In the genomic region with DNA sequence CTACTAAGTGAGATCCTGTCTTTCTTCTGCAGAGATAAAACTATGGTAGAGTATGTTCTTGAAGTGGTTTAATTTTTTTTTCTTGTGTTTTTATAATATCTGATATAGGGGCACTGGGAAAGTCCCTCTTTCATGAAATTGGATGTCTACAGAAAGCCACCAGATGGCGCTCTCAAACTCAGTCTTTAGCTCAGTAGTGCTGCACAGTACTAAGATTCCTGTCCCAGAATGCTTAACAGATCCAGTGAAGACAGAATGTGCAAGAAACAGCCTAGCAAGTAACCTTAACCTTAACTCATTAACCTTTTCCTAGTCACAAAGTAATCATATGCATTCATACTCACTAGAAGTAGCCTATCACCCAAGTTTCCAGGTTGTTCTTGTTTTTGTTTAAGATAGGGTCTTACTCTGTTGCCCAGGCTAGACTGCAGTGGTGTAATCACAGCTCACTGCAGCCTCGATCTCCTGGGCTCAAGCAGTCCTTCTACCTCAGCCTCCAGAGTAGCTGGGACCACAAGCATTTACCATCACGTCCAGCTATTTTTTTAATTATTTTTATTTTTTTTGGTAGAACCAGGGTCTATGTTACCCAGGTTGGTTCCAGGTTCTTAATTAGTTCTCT, we compare ENCODE assay signal across 8 cellular contexts. TPM values are rescaled to one million over a fixed set of nuclear protein-coding genes. Genes with fewer than 3 reads are reported as not detected.
DNase-seq lines count a peak whose midpoint lies in the region; ATAC-seq and TF ChIP-seq lines count a peak whose summit lies in the region.

No MANE protein-coding gene starts in this region.

- no peak overlapping the region for H3K14ac ChIP-seq in H9 (ENCODE audit: insufficient read depth, low read length)

- H3K27me3 ChIP-seq in H9 (ENCODE audit: insufficient read depth, low read length) (no peaks in the 10 kb centered on the region), ascending aorta (no peaks in the 10 kb centered on the region), spleen (replicated peaks in 1 of 7) (no peaks in the 10 kb centered on the region)

- no peak overlapping the region for H3K23ac ChIP-seq in H9 (ENCODE audit: insufficient read length, low read depth, low read length)

- no peak overlapping the region for H4K91ac ChIP-seq in H9 (ENCODE audit: insufficient read length, low read depth, low read length)

- no peak overlapping the region for H2BK5ac ChIP-seq in H9 (ENCODE audit: insufficient read length, low read length)

- WGBS in H9 (ENCODE audit: extremely low coverage, insufficient read length, low lambda C conversion rate), result no CpG with 5 or more reads among the region's 3 CpGs
- 49 to 58% (median 56%) methylated on average over 3 of the region's 3 CpGs for WGBS in spleen, 5 donors

- no peak overlapping the region for H3T11ph ChIP-seq in H9 (ENCODE audit: low read length)

- no peak overlapping the region for H2AFZ ChIP-seq in H9 (ENCODE audit: low read length)

- H3K4me3 ChIP-seq in ascending aorta (no peak overlapping the region), spleen (no peak overlapping the region)

- no peak overlapping the region for H2BK15ac ChIP-seq in H9 (ENCODE audit: low read depth, low read length)

- no peak overlapping the region for H2BK20ac ChIP-seq in H9 (ENCODE audit: low read depth, low read length, poor library complexity, severe bottlenecking)

- no peaks in the 10 kb centered on the region for H4K20me1 ChIP-seq in H9 (ENCODE audit: control insufficient read depth, insufficient read depth, insufficient read length)

- no peak for ATAC-seq in HG02884 (IDR thresholded peaks at IDR 0.05; ENCODE audit: unreplicated experiment)

- no peak overlapping the region for H2AK5ac ChIP-seq in H9 (ENCODE audit: insufficient read length, low read length)

- H3K4me3 Mint-ChIP-seq in H9, result no peak overlapping the region

- H3K27ac ChIP-seq in H9 (ENCODE audit: insufficient read length, low read depth, low read length) (no peak overlapping the region), ascending aorta (no peak overlapping the region), spleen (no peak overlapping the region)

- H3K4me1 Mint-ChIP-seq in H9, result no peaks in the 10 kb centered on the region

- H3K27me3 Mint-ChIP-seq in H9 (ENCODE audit: low read depth), result no peaks in the 10 kb centered on the region

- no peaks in the 10 kb centered on the region for H3K9me3 Mint-ChIP-seq in H9

- no peak overlapping the region for H2BK12ac ChIP-seq in H9 (ENCODE audit: insufficient read length, low read depth, low read length)

- no peak for TF ChIP-seq POLR2A in spleen (IDR thresholded peaks at IDR 0.05)

- no peak overlapping the region for H4K5ac ChIP-seq in H9 (ENCODE audit: insufficient read length, low read depth, low read length)

- H3K9ac ChIP-seq in H9 (ENCODE audit: extremely low read depth, insufficient read length, low read length), result no peak overlapping the region

- H3K18ac ChIP-seq in H9 (ENCODE audit: insufficient read length, low read depth, low read length), result no peak overlapping the region

- DNase-seq in DMS53 (lab: John Stamatoyannopoulos, UW) (peak; percentile 86), H9 (peak; percentile 37), NCI-H1694 treated with DMSO at 0.1 percent for 48 hours (lab: John Stamatoyannopoulos, UW) (peak; percentile 65), T-helper 9 cell (peak; percentile 57), ascending aorta (ENCODE audit: low spot score in 2 of 2) (peak in 1 of 2 donors; percentile 77), hypothalamus (lab: John Stamatoyannopoulos, UW) (peak in 35 of 51 donors; percentile 1 to 71 (median 15)), spleen (no peak)

- H3K23me2 ChIP-seq in H9 (ENCODE audit: insufficient read length, low read depth, low read length, poor library complexity, severe bottlenecking), result no peaks in the 10 kb centered on the region

- H3K56ac ChIP-seq in H9 (ENCODE audit: insufficient read length, low read depth, low read length), result no peak overlapping the region

- H3K36me3 Mint-ChIP-seq in H9 (ENCODE audit: insufficient read depth in 1 of 3, low read depth in 3 of 3), result peaks cover 5 to 18% (median 14%) of the 10 kb centered on the region in 3 experiments; a peak in 6 of 7 replicates

- H3K36me3 ChIP-seq in ascending aorta, result peaks cover 2 to 9% of the 10 kb centered on the region in 2 donors
- peaks cover 0 to 37% (median 2%) of the 10 kb centered on the region in 6 donors for H3K36me3 ChIP-seq in spleen

- no peak overlapping the region for H2BK120ac ChIP-seq in H9 (ENCODE audit: low read depth, low read length, poor library complexity, severe bottlenecking)

- no peaks in the 10 kb centered on the region for H3K79me2 ChIP-seq in H9 (ENCODE audit: insufficient read depth, low read length)

- no peak overlapping the region for H3K4me2 ChIP-seq in H9 (ENCODE audit: insufficient read depth, insufficient read length, low read length)

- no peaks in the 10 kb centered on the region for H3K79me1 ChIP-seq in H9 (ENCODE audit: insufficient read depth, low read depth, low read length, poor library complexity, severe bottlenecking)

- no peak overlapping the region for H4K8ac ChIP-seq in H9 (replicated peaks; ENCODE audit: insufficient read length, low read depth, low read length)

- H3K4me1 ChIP-seq in H9 (ENCODE audit: insufficient read depth, low read length) (no peaks in the 10 kb centered on the region), ascending aorta (no peaks in the 10 kb centered on the region), spleen (peaks cover 0 to 10% (median 0%) of the 10 kb centered on the region in 6 donors)

- TF ChIP-seq CTCF in H9 (conservative IDR thresholded peaks at IDR 0.05), result peak; percentile 89
- TF ChIP-seq CTCF in ascending aorta (IDR thresholded peaks at IDR 0.05), result peak; percentile 54 to 72 (median 55)
- peak; percentile 47 to 88 (median 78) for TF ChIP-seq CTCF in spleen (IDR thresholded peaks at IDR 0.05 in 8 of 11, conservative IDR thresholded peaks at IDR 0.05 in 3 of 11)

- H3K27ac Mint-ChIP-seq in H9, result no peak overlapping the region; a peak in 1 of 7 replicates

- no peak overlapping the region for H3K4ac ChIP-seq in H9 (ENCODE audit: low read depth, low read length)

- intact Hi-C loops in ascending aorta (cut with DNase I), result loop anchor here (1.0 to 10.0 kb wide), 2 partner anchors 57 to 368 kb away; partner anchors contain the start of gene IDE
- intact Hi-C loops in spleen (cut with DNase I; ENCODE audit: low total_unique reads), result loop anchor here (5.0 kb wide), 1 partner anchor 55 kb away; the partner anchor contains the start of gene IDE

- H3K9me3 ChIP-seq in H9 (ENCODE audit: control insufficient read depth, low read depth, low read length), result no peaks in the 10 kb centered on the region
- H3K9me3 ChIP-seq in ascending aorta, result no peaks in the 10 kb centered on the region
- no peaks in the 10 kb centered on the region for H3K9me3 ChIP-seq in spleen

RNA-seq across cellular contexts. Expression of gene IDE, which starts 56.7 kb away (rescaled TPM):
- total RNA-seq in H9 (2021), result 45.0 and 48.9 TPM in 2 replicates
- 22.7 TPM for total RNA-seq in ascending aorta
- total RNA-seq in spleen, result 10 to 100 TPM; 22.4 to 35.2 (median 31.9) TPM
- polyA plus RNA-seq in spleen, result 1 to 10 TPM; 4.4 to 7.7 (median 5.9) TPM
